In the genomic region with DNA sequence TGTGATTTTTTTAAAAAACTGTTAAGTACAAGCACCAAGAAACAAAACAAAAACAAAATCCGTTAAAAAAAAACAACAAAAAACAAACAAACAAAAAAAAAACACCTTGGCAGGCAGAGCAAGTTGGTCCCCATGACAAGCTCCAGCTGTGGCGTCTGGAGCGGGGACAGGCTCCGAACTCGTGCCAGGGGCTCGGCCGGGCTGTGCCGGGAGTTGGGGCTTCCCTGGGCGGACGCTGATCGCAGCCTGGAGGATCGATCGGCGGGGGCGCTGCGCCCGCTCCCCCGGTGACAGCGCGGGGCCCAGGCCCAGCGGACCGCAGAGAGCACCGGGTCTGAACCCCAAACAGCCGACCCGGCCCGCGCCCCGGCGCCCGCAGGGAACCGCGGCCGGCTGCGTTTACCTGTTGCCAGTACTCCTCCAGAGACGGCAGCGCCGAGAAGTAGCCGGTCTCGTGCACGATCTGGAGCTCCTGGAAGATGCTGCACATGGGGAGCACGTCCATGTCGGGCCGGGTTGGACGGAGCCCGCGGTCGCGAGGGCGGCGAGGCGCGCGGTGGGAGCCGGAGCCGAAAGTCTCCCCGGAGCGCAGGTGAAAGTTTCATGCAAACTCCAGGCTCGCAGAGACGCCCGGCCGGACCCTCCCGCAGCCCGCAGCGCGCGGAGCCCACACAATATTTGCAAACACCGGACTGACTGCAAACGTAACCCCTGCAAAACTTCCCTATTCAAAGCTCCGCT, we compare ENCODE assay signal across 8 cellular contexts. TPM values are rescaled to one million over a fixed set of nuclear protein-coding genes. Genes with fewer than 3 reads are reported as not detected.
A peak's percentile ranks its signal among the peaks of the same experiment; 100 is the strongest.
DNase-seq lines count a peak whose midpoint lies in the region; ATAC-seq and TF ChIP-seq lines count a peak whose summit lies in the region.

A gene (minus strand): TSS at position 700 of the 741 bp plus-strand sequence. CDS start 195 bp downstream, at position 505.

- H3K27me3 Mint-ChIP-seq in activated CD4-positive, alpha-beta T cell treated with anti-CD3 and anti-CD28 coated beads, Interleukin-2, amount 10 ng/mL, durations not matched to agents 7 days and 5 days: no peaks in the 10 kb centered on the region

- TF ChIP-seq CTCF in lung (IDR thresholded peaks at IDR 0.05; ENCODE audit: control extremely low read depth, extremely low read depth): no peak

- peaks cover 5% of the 10 kb centered on the region for H3K9me3 Mint-ChIP-seq in activated CD4-positive, alpha-beta T cell treated with anti-CD3 and anti-CD28 coated beads, Interleukin-2, amount 10 ng/mL, durations not matched to agents 7 days and 5 days

- in situ Hi-C loops in SK-MEL-5 (cut with HindIII; ENCODE audit: low pct_unique_long_range_greater_than_20kb, low sequenced_read_pairs): no loop called here

- peak within 1 kb of the TSS; percentile 84 to 94 for H3K4me3 ChIP-seq in duodenal mucosa (ENCODE audit: low read depth in 1 of 2, low read length in 2 of 2)
- H3K4me3 ChIP-seq in lung: peak within 1 kb of the TSS; percentile 98
- H3K4me3 ChIP-seq in subcutaneous abdominal adipose tissue (ENCODE audit: low read depth in 1 of 5, low read length in 5 of 5): peak within 1 kb of the TSS; percentile 92 to 100 (median 99)

- H3K9ac ChIP-seq in duodenal mucosa (ENCODE audit: low read depth in 1 of 2, low read length in 2 of 2) (peak within 1 kb of the TSS; percentile 98 to 100), subcutaneous abdominal adipose tissue (ENCODE audit: low read length in 5 of 5) (peak within 1 kb of the TSS; percentile 99 to 100 (median 100))

- H3K27ac ChIP-seq in duodenal mucosa (ENCODE audit: low read depth, low read length) (peak within 1 kb of the TSS; percentile 100), lung (ENCODE audit: low read depth in 1 of 2, low read length in 1 of 2) (peak within 1 kb of the TSS; percentile 100), subcutaneous abdominal adipose tissue (ENCODE audit: low read depth, low read length) (peak within 1 kb of the TSS; percentile 100)

- POLR2A ChIA-PET in activated CD4-positive, alpha-beta T cell treated with anti-CD3 and anti-CD28 coated beads, Interleukin-2, amount 10 ng/mL, durations not matched to agents 7 days and 5 days (lab: Charles Lee): interaction anchor here (0.6 to 4.0 kb wide), 14 partner anchors 12 to 984 kb away, joined by 3 to 46 read pairs (median 4); no protein-coding TSS in a partner anchor

- peak; percentile 46 for DNase-seq in activated CD4-positive, alpha-beta T cell treated with anti-CD3 and anti-CD28 coated beads, Interleukin-2, amount 10 ng/mL, durations not matched to agents 7 days and 5 days
- no peak for DNase-seq in activated CD4-positive, alpha-beta T cell treated with anti-CD3 and anti-CD28 coated beads for 4 hours
- DNase-seq in SK-MEL-5 (ENCODE audit: low read depth, low spot score) (peak; percentile 21), lung (ENCODE audit: low spot score) (no peak), GOT3 (lab: John Stamatoyannopoulos, UW) (no peak)

- ATAC-seq in HG02885 (IDR thresholded peaks at IDR 0.05; ENCODE audit: poor library complexity, unreplicated experiment) (peak; percentile 46), lung (ENCODE audit: insufficient read depth, low FRiP score) (peak; percentile 5)

- peaks cover 43% of the 10 kb centered on the region for H3K4me1 Mint-ChIP-seq in activated CD4-positive, alpha-beta T cell treated with anti-CD3 and anti-CD28 coated beads, Interleukin-2, amount 10 ng/mL, durations not matched to agents 7 days and 5 days

- peak within 1 kb of the TSS; percentile 93 for H3K4me3 Mint-ChIP-seq in activated CD4-positive, alpha-beta T cell treated with anti-CD3 and anti-CD28 coated beads, Interleukin-2, amount 10 ng/mL, durations not matched to agents 7 days and 5 days

- H3K4me1 ChIP-seq in duodenal mucosa (ENCODE audit: control insufficient read depth in 1 of 2, insufficient read depth in 2 of 2, low read length in 2 of 2): peaks cover 25 to 32% of the 10 kb centered on the region in 2 donors
- H3K4me1 ChIP-seq in lung (ENCODE audit: control insufficient read depth in 2 of 2, insufficient read depth in 2 of 2, low read length in 2 of 2): peaks cover 3 to 7% of the 10 kb centered on the region in 2 donors
- H3K4me1 ChIP-seq in subcutaneous abdominal adipose tissue (ENCODE audit: control insufficient read depth in 5 of 5, insufficient read depth in 5 of 5, low read length in 5 of 5): peaks cover 11 to 38% (median 30%) of the 10 kb centered on the region in 5 donors

- 0% methylated on average over 60 to 69 of the region's 69 CpGs for WGBS in lung, 2 donors

- H3K36me3 Mint-ChIP-seq in activated CD4-positive, alpha-beta T cell treated with anti-CD3 and anti-CD28 coated beads, Interleukin-2, amount 10 ng/mL, durations not matched to agents 7 days and 5 days (ENCODE audit: low read depth): peaks cover 50% of the 10 kb centered on the region

- H3K27ac Mint-ChIP-seq in activated CD4-positive, alpha-beta T cell treated with anti-CD3 and anti-CD28 coated beads, Interleukin-2, amount 10 ng/mL, durations not matched to agents 7 days and 5 days: peak within 1 kb of the TSS; percentile 97

- H3K9me3 ChIP-seq in duodenal mucosa (ENCODE audit: control insufficient read depth in 1 of 2, low read length in 2 of 2) (no peaks in the 10 kb centered on the region), lung (ENCODE audit: control insufficient read depth in 2 of 2, insufficient read depth in 1 of 2, low read length in 1 of 2) (peaks cover under 1 to 2% of the 10 kb centered on the region in 2 donors), subcutaneous abdominal adipose tissue (ENCODE audit: control insufficient read depth in 5 of 5, low read length in 5 of 5) (no peaks in the 10 kb centered on the region)

- H3K36me3 ChIP-seq in duodenal mucosa (ENCODE audit: control insufficient read depth in 1 of 2, insufficient read depth in 2 of 2, low read length in 2 of 2): peaks cover 24 to 30% of the 10 kb centered on the region in 2 donors
- peaks cover 14 to 21% of the 10 kb centered on the region in 2 donors for H3K36me3 ChIP-seq in lung (ENCODE audit: control insufficient read depth in 2 of 2, insufficient read depth in 2 of 2, low read length in 2 of 2)
- H3K36me3 ChIP-seq in subcutaneous abdominal adipose tissue (ENCODE audit: control insufficient read depth in 5 of 5, insufficient read depth in 5 of 5, low read length in 5 of 5): peaks cover 0 to 31% (median 26%) of the 10 kb centered on the region in 5 donors

- no peaks in the 10 kb centered on the region for H3K27me3 ChIP-seq in duodenal mucosa (ENCODE audit: control insufficient read depth in 1 of 2, insufficient read depth in 2 of 2, low read length in 2 of 2)
- no peaks in the 10 kb centered on the region for H3K27me3 ChIP-seq in lung (ENCODE audit: control insufficient read depth, insufficient read depth)
- no peaks in the 10 kb centered on the region for H3K27me3 ChIP-seq in subcutaneous abdominal adipose tissue (ENCODE audit: control insufficient read depth in 5 of 5, insufficient read depth in 4 of 5, low read length in 5 of 5)

- CTCF ChIA-PET in activated CD4-positive, alpha-beta T cell treated with anti-CD3 and anti-CD28 coated beads, Interleukin-2, amount 10 ng/mL, durations not matched to agents 7 days and 5 days (lab: Charles Lee): interaction anchor here (0.7 to 2.3 kb wide), 7 partner anchors 11 to 343 kb away, joined by 3 to 6 read pairs (median 4); no protein-coding TSS in a partner anchor

RNA-seq across cellular contexts. Expression of the gene that starts here (rescaled TPM):
- total RNA-seq in activated CD4-positive, alpha-beta T cell treated with anti-CD3 and anti-CD28 coated beads, Interleukin-2, amount 10 ng/mL, durations not matched to agents 7 days and 5 days: 100 to 1,000 TPM; 155 to 167 TPM
- 15.0 and 18.5 TPM in 2 replicates for total RNA-seq in SK-MEL-5 (2014; rRNA removed; shearing (Covaris generic))
- polyA plus RNA-seq in SK-MEL-5 (2015; cell fraction: cytosol; rRNA removed): 34.5 and 48.0 TPM in 2 replicates
- polyA plus RNA-seq in SK-MEL-5 (2015; cell fraction: nucleus; rRNA removed): 218 and 235 TPM in 2 replicates
- 100 to 1,000 TPM; 173 to 264 TPM for total RNA-seq in lung
- 100 to 1,000 TPM in 1 of 2 donors, 10 to 100 TPM in 1; 45.6 to 146 TPM for polyA plus RNA-seq in lung

Comparison
In these comparisons a context has a peak if more than half of its experiments do, and no peak if none do; other contexts are left out.
1. DNase-seq: peak in activated CD4-positive, alpha-beta T cell treated with anti-CD3 and anti-CD28 coated beads, Interleukin-2, amount 10 ng/mL, durations not matched to agents 7 days and 5 days (single experiment) and SK-MEL-5 (single experiment); none in activated CD4-positive, alpha-beta T cell treated with anti-CD3 and anti-CD28 coated beads for 4 hours (0 of 2), lung (single experiment) and GOT3 (single experiment).
2. Peak in every context shown above with its lines, with median percentiles within 50 percentile points of each other: H3K27ac ChIP-seq and H3K4me3 ChIP-seq.